15 cellular contexts compared by ENCODE assay signal in genomic region chr7:55155351-55156117, GRCh38.
DNase-seq lines count a peak whose midpoint lies in the region; ATAC-seq and TF ChIP-seq lines count a peak whose summit lies in the region.
"Had no signal": no experiment of that assay in that cellular context is flagged by ENCODE, and none has a peak within 500 bp of the region (broad histone marks: within the 10 kb centered on the region; RNA-seq: fewer than 3 reads in every experiment).

No MANE protein-coding gene starts in this region.

- no peak overlapping the region for H3K4me3 ChIP-seq in brain microvascular endothelial cell (ENCODE audit: low read depth, low read length)
- H3K4me3 ChIP-seq: A549 had no signal

- ATAC-seq in HG03521 (IDR thresholded peaks at IDR 0.05; ENCODE audit: unreplicated experiment), result no peak
- ATAC-seq: A549 had no signal

- TF ChIP-seq CTCF in brain microvascular endothelial cell (IDR thresholded peaks at IDR 0.05; ENCODE audit: low read depth, low read length, missing control alignments), result no peak

- peaks cover 87% of the 10 kb centered on the region for H3K36me3 ChIP-seq in brain microvascular endothelial cell (replicated peaks)

- in situ Hi-C loops in brain microvascular endothelial cell (cut with HindIII; ENCODE audit: low pct_ligation_motif_present, low sequenced_read_pairs), result no loop called here

- DNase-seq in DMS153 (lab: John Stamatoyannopoulos, UW) (peak; percentile 89), NCI-H1436 (lab: John Stamatoyannopoulos, UW) (peak; percentile 72), NCI-H510A (lab: John Stamatoyannopoulos, UW) (peak; percentile 86), brain microvascular endothelial cell (no peak), cerebellum (ENCODE audit: low spot score) (no peak), HT-29 (ENCODE audit: low spot score) (no peak), NCI-H526 (lab: John Stamatoyannopoulos, UW) (no peak)
- DNase-seq: Caco-2, GDM1, MV-4-11, NCI-H774, SHP77 treated with DMSO at 0.1 percent for 48 hours, T-helper 2 cell had no signal

- peak overlapping the region; percentile 61 for H3K27ac ChIP-seq in brain microvascular endothelial cell
- H3K27ac ChIP-seq: A549 had no signal

- H3K27me3 ChIP-seq in brain microvascular endothelial cell (replicated peaks), result no peaks in the 10 kb centered on the region

Comparison
In these comparisons a context has a peak if more than half of its experiments do, and no peak if none do; other contexts are left out.
1. DNase-seq: peak in DMS153 (single experiment), NCI-H1436 (single experiment) and NCI-H510A (single experiment); none in brain microvascular endothelial cell (single experiment), cerebellum (single experiment), HT-29 (single experiment) and NCI-H526 (0 of 2).